ENCODE assay signal across 27 cellular contexts in genomic region chr17:7341842-7342241, GRCh38. TPM values are rescaled to one million over a fixed set of nuclear protein-coding genes. Genes with fewer than 3 reads are reported as not detected.
DNase-seq lines count a peak whose midpoint lies in the region; ATAC-seq and TF ChIP-seq lines count a peak whose summit lies in the region.
"Had no signal": no experiment of that assay in that cellular context is flagged by ENCODE, and none has a peak within 500 bp of the region (broad histone marks: within the 10 kb centered on the region; RNA-seq: fewer than 3 reads in every experiment).

No MANE protein-coding gene starts in this region.

- no peak for TF ChIP-seq POLR2A in stomach (IDR thresholded peaks at IDR 0.05)

- 88 to 98% (median 91%) methylated on average over 12 to 13 of the region's 13 CpGs for WGBS in stomach, 5 donors

- no peaks in the 10 kb centered on the region for H3K9me3 ChIP-seq in stomach
- H3K9me3 ChIP-seq: BE2C, MG63, SJSA1 had no signal

- H3K27ac Mint-ChIP-seq in T-helper 1 cell treated with Interleukin-12 subunit alpha and Interleukin-12 subunit beta and Interleukin-4 antibody, amounts not matched to agents 30 μg/mL and 1 μg/mL, for 36 hours = peak overlapping the region; percentile 63
- peak overlapping the region; percentile 93 for H3K27ac Mint-ChIP-seq in activated naive CD4-positive, alpha-beta T cell treated with anti-CD3 and anti-CD28 coated beads, Interleukin-2, amount 50 U/mL, for 24 hours
- H3K27ac Mint-ChIP-seq in effector memory CD8-positive, alpha-beta T cell = peak overlapping the region; percentile 22 to 68
- peak overlapping the region; percentile 4 for H3K27ac Mint-ChIP-seq in stimulated activated memory B cell treated with anti-CD40 and anti-IgM and Interleukin-4, amounts not matched to agents 10 μg/mL and 1 μg/mL and 100 μg/mL, for 72 hours

- H3K4me3 Mint-ChIP-seq in T-helper 1 cell treated with Interleukin-12 subunit alpha and Interleukin-12 subunit beta and Interleukin-4 antibody, amounts not matched to agents 30 μg/mL and 1 μg/mL, for 36 hours = no peak overlapping the region
- no peak overlapping the region for H3K4me3 Mint-ChIP-seq in activated naive CD4-positive, alpha-beta T cell treated with anti-CD3 and anti-CD28 coated beads, Interleukin-2, amount 50 U/mL, for 24 hours
- H3K4me3 Mint-ChIP-seq in effector memory CD8-positive, alpha-beta T cell = no peak overlapping the region
- H3K4me3 Mint-ChIP-seq in stimulated activated memory B cell treated with anti-CD40 and anti-IgM and Interleukin-4, amounts not matched to agents 10 μg/mL and 1 μg/mL and 100 μg/mL, for 72 hours = no peak overlapping the region
- H3K4me3 Mint-ChIP-seq: CD14-positive monocyte had no signal

- no peak overlapping the region for H3K27ac ChIP-seq in stomach
- H3K27ac ChIP-seq: 22Rv1, PC-9, SJSA1 had no signal

- H3K36me3 ChIP-seq in stomach = peaks cover 0 to 15% (median 0%) of the 10 kb centered on the region in 4 donors
- H3K36me3 ChIP-seq: BE2C, MG63, SJSA1 had no signal

- ATAC-seq in effector memory CD8-positive, alpha-beta T cell (replicated peaks) = no peak
- no peak for ATAC-seq in stimulated activated memory B cell treated with anti-CD40 and anti-IgM and Interleukin-4, amounts not matched to agents 10 μg/mL and 1 μg/mL and 100 μg/mL, for 72 hours
- ATAC-seq: GM12878, HCT116 had no signal

- H3K4me1 ChIP-seq in stomach = peaks cover 0 to 8% (median 0%) of the 10 kb centered on the region in 4 donors
- H3K4me1 ChIP-seq: BE2C, SJSA1 had no signal

- DNase-seq in T-helper 1 cell = no peak
- no peak for DNase-seq in activated naive CD4-positive, alpha-beta T cell treated with Interleukin-2 at 50 U/mL for 16 hours
- no peak for DNase-seq in effector memory CD8-positive, alpha-beta T cell
- DNase-seq in GM10266 (ENCODE audit: extremely low spot score) = no peak
- DNase-seq in stomach = no peak
- DNase-seq: BE2C, DMS53, IMR-90, KG1, MG63, NCI-H1105 treated with DMSO at 0.1 percent for 48 hours, NCI-H2029, NCI-H446, NCI-H524 treated with DMSO at 0.1 percent for 48 hours, NCI-H82, PC-9, Right ventricle myocardium superior had no signal

- no peak for TF ChIP-seq EP300 in stomach (IDR thresholded peaks at IDR 0.05)

- H3K9me3 Mint-ChIP-seq in T-helper 1 cell treated with Interleukin-12 subunit alpha and Interleukin-12 subunit beta and Interleukin-4 antibody, amounts not matched to agents 30 μg/mL and 1 μg/mL, for 36 hours = no peaks in the 10 kb centered on the region
- no peaks in the 10 kb centered on the region for H3K9me3 Mint-ChIP-seq in activated naive CD4-positive, alpha-beta T cell treated with anti-CD3 and anti-CD28 coated beads, Interleukin-2, amount 50 U/mL, for 24 hours
- H3K9me3 Mint-ChIP-seq in effector memory CD8-positive, alpha-beta T cell = no peaks in the 10 kb centered on the region
- H3K9me3 Mint-ChIP-seq in stimulated activated memory B cell treated with anti-CD40 and anti-IgM and Interleukin-4, amounts not matched to agents 10 μg/mL and 1 μg/mL and 100 μg/mL, for 72 hours = no peaks in the 10 kb centered on the region
- H3K9me3 Mint-ChIP-seq: CD14-positive monocyte had no signal

- TF ChIP-seq CTCF in GM10266 (IDR thresholded peaks at IDR 0.05; ENCODE audit: control insufficient read depth, insufficient read depth, low read depth, missing control alignments) (no peak), stomach (IDR thresholded peaks at IDR 0.05) (no peak)

- peaks cover 24% of the 10 kb centered on the region for H3K4me1 Mint-ChIP-seq in T-helper 1 cell treated with Interleukin-12 subunit alpha and Interleukin-12 subunit beta and Interleukin-4 antibody, amounts not matched to agents 30 μg/mL and 1 μg/mL, for 36 hours (ENCODE audit: low read depth)
- peaks cover 27% of the 10 kb centered on the region for H3K4me1 Mint-ChIP-seq in activated naive CD4-positive, alpha-beta T cell treated with anti-CD3 and anti-CD28 coated beads, Interleukin-2, amount 50 U/mL, for 24 hours
- peaks cover 26 to 29% of the 10 kb centered on the region in 2 donors for H3K4me1 Mint-ChIP-seq in effector memory CD8-positive, alpha-beta T cell (ENCODE audit: low read depth in 2 of 2)
- H3K4me1 Mint-ChIP-seq in stimulated activated memory B cell treated with anti-CD40 and anti-IgM and Interleukin-4, amounts not matched to agents 10 μg/mL and 1 μg/mL and 100 μg/mL, for 72 hours = peaks cover 35% of the 10 kb centered on the region

- H3K36me3 Mint-ChIP-seq in T-helper 1 cell treated with Interleukin-12 subunit alpha and Interleukin-12 subunit beta and Interleukin-4 antibody, amounts not matched to agents 30 μg/mL and 1 μg/mL, for 36 hours (ENCODE audit: low read depth) = peaks cover 43% of the 10 kb centered on the region
- H3K36me3 Mint-ChIP-seq in activated naive CD4-positive, alpha-beta T cell treated with anti-CD3 and anti-CD28 coated beads, Interleukin-2, amount 50 U/mL, for 24 hours = no peaks in the 10 kb centered on the region
- H3K36me3 Mint-ChIP-seq in effector memory CD8-positive, alpha-beta T cell (ENCODE audit: insufficient read depth) = peaks cover 83% of the 10 kb centered on the region
- peaks cover 63% of the 10 kb centered on the region for H3K36me3 Mint-ChIP-seq in stimulated activated memory B cell treated with anti-CD40 and anti-IgM and Interleukin-4, amounts not matched to agents 10 μg/mL and 1 μg/mL and 100 μg/mL, for 72 hours

- intact Hi-C loops in stomach (cut with DNase I; ENCODE audit: low total_unique reads) = loop anchor here (10.0 kb wide), 1 partner anchor 67 kb away; no protein-coding TSS in a partner anchor

- peaks cover 0 to 40% (median 20%) of the 10 kb centered on the region in 3 donors for H3K27me3 ChIP-seq in stomach
- H3K27me3 ChIP-seq: MG63 had no signal

- no peaks in the 10 kb centered on the region for H3K27me3 Mint-ChIP-seq in T-helper 1 cell treated with Interleukin-12 subunit alpha and Interleukin-12 subunit beta and Interleukin-4 antibody, amounts not matched to agents 30 μg/mL and 1 μg/mL, for 36 hours (ENCODE audit: low read depth)
- no peaks in the 10 kb centered on the region for H3K27me3 Mint-ChIP-seq in activated naive CD4-positive, alpha-beta T cell treated with anti-CD3 and anti-CD28 coated beads, Interleukin-2, amount 50 U/mL, for 24 hours
- H3K27me3 Mint-ChIP-seq in effector memory CD8-positive, alpha-beta T cell = no peaks in the 10 kb centered on the region
- H3K27me3 Mint-ChIP-seq in stimulated activated memory B cell treated with anti-CD40 and anti-IgM and Interleukin-4, amounts not matched to agents 10 μg/mL and 1 μg/mL and 100 μg/mL, for 72 hours = no peaks in the 10 kb centered on the region

- H3K4me3 ChIP-seq in stomach = no peak overlapping the region
- H3K4me3 ChIP-seq: GM12878, MG63, PC-9, SJSA1 had no signal

RNA-seq across cellular contexts. Expression of gene ACAP1, which starts 5.5 kb away (rescaled TPM):
- 10 to 100 TPM in 4 of 5 donors, 1 to 10 TPM in 1; 8.3 to 33.3 (median 14.7) TPM for total RNA-seq in stomach
- 1 to 10 TPM; 4.4 to 6.4 (median 6.2) TPM for polyA plus RNA-seq in stomach
- total RNA-seq: SJSA1 had no signal

RNA-seq across cellular contexts. Expression of gene KCTD11, which starts 10.1 kb away (rescaled TPM):
- total RNA-seq in stomach = 10 to 100 TPM in 1 of 5 donors, 1 to 10 TPM in 3, under 1 TPM in 1; 0.58 to 11.0 (median 3.5) TPM
- 10 to 100 TPM in 1 of 3 donors, 1 to 10 TPM in 2; 8.9 to 14.1 (median 9.4) TPM for polyA plus RNA-seq in stomach

RNA-seq across cellular contexts. Expression of gene NEURL4, which starts 12.7 kb away (rescaled TPM):
- total RNA-seq in stomach = 10 to 100 TPM; 17.8 to 84.0 (median 36.4) TPM
- 10 to 100 TPM in 2 of 3 donors, 1 to 10 TPM in 1; 6.9 to 22.2 (median 15.6) TPM for polyA plus RNA-seq in stomach

RNA-seq across cellular contexts. Expression of gene TMEM95, which starts 13.1 kb away (rescaled TPM):
- total RNA-seq in stomach = not detected
- polyA plus RNA-seq in stomach = not detected
- total RNA-seq: H4, IMR-90, Right ventricle myocardium superior, RPMI7951, SJSA1 had no signal
- polyA plus RNA-seq: CD14-positive monocyte, IMR-90 had no signal

RNA-seq across cellular contexts. Expression of gene GPS2, which starts 26.7 kb away (rescaled TPM):
- total RNA-seq in stomach = 10 to 100 TPM; 23.9 to 91.6 (median 55.9) TPM
- 10 to 100 TPM; 74.3 to 84.9 (median 79.7) TPM for polyA plus RNA-seq in stomach

Comparison
In these comparisons a context has a peak if more than half of its experiments do, and no peak if none do; other contexts are left out.
1. H3K27ac Mint-ChIP-seq: peak in every context shown above with its lines; median percentile 93 in activated naive CD4-positive, alpha-beta T cell treated with anti-CD3 and anti-CD28 coated beads, Interleukin-2, amount 50 U/mL, for 24 hours; 63 in T-helper 1 cell treated with Interleukin-12 subunit alpha and Interleukin-12 subunit beta and Interleukin-4 antibody, amounts not matched to agents 30 μg/mL and 1 μg/mL, for 36 hours; 45 in effector memory CD8-positive, alpha-beta T cell; 4 in stimulated activated memory B cell treated with anti-CD40 and anti-IgM and Interleukin-4, amounts not matched to agents 10 μg/mL and 1 μg/mL and 100 μg/mL, for 72 hours.